10 cellular contexts compared by ENCODE assay signal in genomic region chr2:42099431-42100173, GRCh38. TPM values are rescaled to one million over a fixed set of nuclear protein-coding genes. Genes with fewer than 3 reads are reported as not detected.
DNase-seq lines count a peak whose midpoint lies in the region; ATAC-seq and TF ChIP-seq lines count a peak whose summit lies in the region.
"Had no signal": no experiment of that assay in that cellular context is flagged by ENCODE, and none has a peak within 500 bp of the region (broad histone marks: within the 10 kb centered on the region; RNA-seq: fewer than 3 reads in every experiment).

No MANE protein-coding gene starts in this region.

- peaks cover 5 to 6% of the 10 kb centered on the region in 2 donors for H3K9me3 Mint-ChIP-seq in activated T-cell treated with anti-CD3 and anti-CD28 coated beads, Interleukin-2, amount 50 U/mL, for 72 hours
- peaks cover 13% of the 10 kb centered on the region for H3K9me3 Mint-ChIP-seq in GM23338

- no peaks in the 10 kb centered on the region for H3K9me2 ChIP-seq in GM23338 (ENCODE audit: insufficient read depth)

- peaks cover 54% of the 10 kb centered on the region for H3K4me1 Mint-ChIP-seq in activated T-cell treated with anti-CD3 and anti-CD28 coated beads, Interleukin-2, amount 50 U/mL, for 72 hours (ENCODE audit: low read depth)
- peaks cover 22% of the 10 kb centered on the region for H3K4me1 Mint-ChIP-seq in GM23338

- H3K4me1 ChIP-seq in Peyer's patch, result peaks cover 2 to 36% (median 26%) of the 10 kb centered on the region in 4 donors
- peaks cover 16% of the 10 kb centered on the region for H3K4me1 ChIP-seq in GM23338 (ENCODE audit: insufficient read depth)

- H3K27me3 ChIP-seq in Peyer's patch (no peaks in the 10 kb centered on the region), layer of hippocampus (ENCODE audit: control insufficient read depth, insufficient read depth, low read length) (no peaks in the 10 kb centered on the region), GM23338 (ENCODE audit: insufficient read depth) (peaks cover 15% of the 10 kb centered on the region; the same call in 1 of the 2 replicates)

- no peaks in the 10 kb centered on the region for H3K9me3 ChIP-seq in Peyer's patch

- TF ChIP-seq POLR2A in Peyer's patch (IDR thresholded peaks at IDR 0.05), result no peak

- H3K4me3 ChIP-seq in Peyer's patch, result no peak overlapping the region
- no peak overlapping the region for H3K4me3 ChIP-seq in GM23338

- peaks cover 14% of the 10 kb centered on the region for H3F3A ChIP-seq in GM23338 (replicated peaks; ENCODE audit: low read depth)

- TF ChIP-seq CTCF in Peyer's patch (IDR thresholded peaks at IDR 0.05) (no peak), omental fat pad (IDR thresholded peaks at IDR 0.05) (no peak), GM23338 (conservative IDR thresholded peaks at IDR 0.05; ENCODE audit: low read depth in 2 of 2) (no peak)

- H3K79me2 ChIP-seq in GM23338 (replicated peaks; ENCODE audit: insufficient read depth), result no peaks in the 10 kb centered on the region

- H3K4me3 Mint-ChIP-seq in activated T-cell treated with anti-CD3 and anti-CD28 coated beads, Interleukin-2, amount 50 U/mL, for 72 hours, result peak overlapping the region; percentile 52 to 61
- no peak overlapping the region; the same call in 2 of the 3 replicates for H3K4me3 Mint-ChIP-seq in GM23338

- H3K27me3 Mint-ChIP-seq in activated T-cell treated with anti-CD3 and anti-CD28 coated beads, Interleukin-2, amount 50 U/mL, for 72 hours (ENCODE audit: low read depth), result no peaks in the 10 kb centered on the region
- peaks cover 20% of the 10 kb centered on the region for H3K27me3 Mint-ChIP-seq in GM23338 (ENCODE audit: insufficient read depth, low read depth, poor library complexity)

- H3K27ac Mint-ChIP-seq in activated T-cell treated with anti-CD3 and anti-CD28 coated beads, Interleukin-2, amount 50 U/mL, for 72 hours, result no peak overlapping the region
- H3K27ac Mint-ChIP-seq in GM23338, result no peak overlapping the region

- H3K36me3 Mint-ChIP-seq in activated T-cell treated with anti-CD3 and anti-CD28 coated beads, Interleukin-2, amount 50 U/mL, for 72 hours (ENCODE audit: insufficient read depth in 2 of 2), result peaks cover 6 to 10% of the 10 kb centered on the region in 2 donors
- peaks cover 12% of the 10 kb centered on the region for H3K36me3 Mint-ChIP-seq in GM23338 (ENCODE audit: low read depth)

- H3K4me2 ChIP-seq in GM23338, result no peak overlapping the region

- ATAC-seq in activated T-cell treated with anti-CD3 and anti-CD28 coated beads, Interleukin-2, amount 50 U/mL, for 72 hours (replicated peaks in 1 of 2), result no peak
- ATAC-seq in omental fat pad (ENCODE audit: low FRiP score), result no peak
- ATAC-seq in GM23338, result no peak

- DNase-seq in activated T-cell treated with anti-CD3 and anti-CD28 coated beads, Interleukin-2, amount 50 U/mL, for 72 hours, result no peak
- DNase-seq in activated T-cell treated with anti-CD3 and anti-CD28 coated beads for 4 hours (no peak), Peyer's patch (peak in 1 of 3 donors; percentile 26), omental fat pad (ENCODE audit: low spot score) (no peak), midbrain (lab: John Stamatoyannopoulos, UW) (no peak), GM23338 (ENCODE audit: low spot score) (no peak)
- DNase-seq: activated naive CD4-positive, alpha-beta T cell treated with anti-CD3 and anti-CD28 coated beads for 36 hours; NCI-H524 had no signal

- H4K20me1 ChIP-seq in GM23338 (replicated peaks; ENCODE audit: insufficient read depth), result no peaks in the 10 kb centered on the region

- no peak overlapping the region for H2AFZ ChIP-seq in GM23338

- no peaks in the 10 kb centered on the region for H3K36me3 ChIP-seq in Peyer's patch
- peaks cover 7% of the 10 kb centered on the region; the same call in 1 of the 2 replicates for H3K36me3 ChIP-seq in GM23338 (ENCODE audit: insufficient read depth)

- H3K27ac ChIP-seq in Peyer's patch (peak overlapping the region in 3 of 4 donors; percentile 16 to 92 (median 62)), layer of hippocampus (ENCODE audit: low read depth, low read length) (peak overlapping the region; percentile 65), temporal lobe (ENCODE audit: low read depth, low read length) (peak overlapping the region; percentile 50), GM23338 (ENCODE audit: low read depth) (no peak overlapping the region)

TF ChIP-seq in GM23338, 12 proteins besides CTCF, POLR2A, EP300 and RAD21 (continues in another document):
- TF ChIP-seq EZH2phosphoT487 (IDR thresholded peaks at IDR 0.05; ENCODE audit: unreplicated experiment) (no peak), POLR2AphosphoS5 (IDR thresholded peaks at IDR 0.05; ENCODE audit: low read depth) (no peak), CREB1 (CRISPR knock-in tag; IDR thresholded peaks at IDR 0.05; ENCODE audit: low read depth) (no peak), NANOG (IDR thresholded peaks at IDR 0.05; ENCODE audit: borderline replicate concordance) (no peak), EZH2 (IDR thresholded peaks at IDR 0.05; ENCODE audit: low read depth, unreplicated experiment) (no peak), ZNF114 (CRISPR knock-in tag; IDR thresholded peaks at IDR 0.05) (no peak)
- TF ChIP-seq, protein P1, sequence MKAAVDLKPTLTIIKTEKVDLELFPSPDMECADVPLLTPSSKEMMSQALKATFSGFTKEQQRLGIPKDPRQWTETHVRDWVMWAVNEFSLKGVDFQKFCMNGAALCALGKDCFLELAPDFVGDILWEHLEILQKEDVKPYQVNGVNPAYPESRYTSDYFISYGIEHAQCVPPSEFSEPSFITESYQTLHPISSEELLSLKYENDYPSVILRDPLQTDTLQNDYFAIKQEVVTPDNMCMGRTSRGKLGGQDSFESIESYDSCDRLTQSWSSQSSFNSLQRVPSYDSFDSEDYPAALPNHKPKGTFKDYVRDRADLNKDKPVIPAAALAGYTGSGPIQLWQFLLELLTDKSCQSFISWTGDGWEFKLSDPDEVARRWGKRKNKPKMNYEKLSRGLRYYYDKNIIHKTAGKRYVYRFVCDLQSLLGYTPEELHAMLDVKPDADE (IDR thresholded peaks at IDR 0.05), result no peak
- TF ChIP-seq, protein P2, sequence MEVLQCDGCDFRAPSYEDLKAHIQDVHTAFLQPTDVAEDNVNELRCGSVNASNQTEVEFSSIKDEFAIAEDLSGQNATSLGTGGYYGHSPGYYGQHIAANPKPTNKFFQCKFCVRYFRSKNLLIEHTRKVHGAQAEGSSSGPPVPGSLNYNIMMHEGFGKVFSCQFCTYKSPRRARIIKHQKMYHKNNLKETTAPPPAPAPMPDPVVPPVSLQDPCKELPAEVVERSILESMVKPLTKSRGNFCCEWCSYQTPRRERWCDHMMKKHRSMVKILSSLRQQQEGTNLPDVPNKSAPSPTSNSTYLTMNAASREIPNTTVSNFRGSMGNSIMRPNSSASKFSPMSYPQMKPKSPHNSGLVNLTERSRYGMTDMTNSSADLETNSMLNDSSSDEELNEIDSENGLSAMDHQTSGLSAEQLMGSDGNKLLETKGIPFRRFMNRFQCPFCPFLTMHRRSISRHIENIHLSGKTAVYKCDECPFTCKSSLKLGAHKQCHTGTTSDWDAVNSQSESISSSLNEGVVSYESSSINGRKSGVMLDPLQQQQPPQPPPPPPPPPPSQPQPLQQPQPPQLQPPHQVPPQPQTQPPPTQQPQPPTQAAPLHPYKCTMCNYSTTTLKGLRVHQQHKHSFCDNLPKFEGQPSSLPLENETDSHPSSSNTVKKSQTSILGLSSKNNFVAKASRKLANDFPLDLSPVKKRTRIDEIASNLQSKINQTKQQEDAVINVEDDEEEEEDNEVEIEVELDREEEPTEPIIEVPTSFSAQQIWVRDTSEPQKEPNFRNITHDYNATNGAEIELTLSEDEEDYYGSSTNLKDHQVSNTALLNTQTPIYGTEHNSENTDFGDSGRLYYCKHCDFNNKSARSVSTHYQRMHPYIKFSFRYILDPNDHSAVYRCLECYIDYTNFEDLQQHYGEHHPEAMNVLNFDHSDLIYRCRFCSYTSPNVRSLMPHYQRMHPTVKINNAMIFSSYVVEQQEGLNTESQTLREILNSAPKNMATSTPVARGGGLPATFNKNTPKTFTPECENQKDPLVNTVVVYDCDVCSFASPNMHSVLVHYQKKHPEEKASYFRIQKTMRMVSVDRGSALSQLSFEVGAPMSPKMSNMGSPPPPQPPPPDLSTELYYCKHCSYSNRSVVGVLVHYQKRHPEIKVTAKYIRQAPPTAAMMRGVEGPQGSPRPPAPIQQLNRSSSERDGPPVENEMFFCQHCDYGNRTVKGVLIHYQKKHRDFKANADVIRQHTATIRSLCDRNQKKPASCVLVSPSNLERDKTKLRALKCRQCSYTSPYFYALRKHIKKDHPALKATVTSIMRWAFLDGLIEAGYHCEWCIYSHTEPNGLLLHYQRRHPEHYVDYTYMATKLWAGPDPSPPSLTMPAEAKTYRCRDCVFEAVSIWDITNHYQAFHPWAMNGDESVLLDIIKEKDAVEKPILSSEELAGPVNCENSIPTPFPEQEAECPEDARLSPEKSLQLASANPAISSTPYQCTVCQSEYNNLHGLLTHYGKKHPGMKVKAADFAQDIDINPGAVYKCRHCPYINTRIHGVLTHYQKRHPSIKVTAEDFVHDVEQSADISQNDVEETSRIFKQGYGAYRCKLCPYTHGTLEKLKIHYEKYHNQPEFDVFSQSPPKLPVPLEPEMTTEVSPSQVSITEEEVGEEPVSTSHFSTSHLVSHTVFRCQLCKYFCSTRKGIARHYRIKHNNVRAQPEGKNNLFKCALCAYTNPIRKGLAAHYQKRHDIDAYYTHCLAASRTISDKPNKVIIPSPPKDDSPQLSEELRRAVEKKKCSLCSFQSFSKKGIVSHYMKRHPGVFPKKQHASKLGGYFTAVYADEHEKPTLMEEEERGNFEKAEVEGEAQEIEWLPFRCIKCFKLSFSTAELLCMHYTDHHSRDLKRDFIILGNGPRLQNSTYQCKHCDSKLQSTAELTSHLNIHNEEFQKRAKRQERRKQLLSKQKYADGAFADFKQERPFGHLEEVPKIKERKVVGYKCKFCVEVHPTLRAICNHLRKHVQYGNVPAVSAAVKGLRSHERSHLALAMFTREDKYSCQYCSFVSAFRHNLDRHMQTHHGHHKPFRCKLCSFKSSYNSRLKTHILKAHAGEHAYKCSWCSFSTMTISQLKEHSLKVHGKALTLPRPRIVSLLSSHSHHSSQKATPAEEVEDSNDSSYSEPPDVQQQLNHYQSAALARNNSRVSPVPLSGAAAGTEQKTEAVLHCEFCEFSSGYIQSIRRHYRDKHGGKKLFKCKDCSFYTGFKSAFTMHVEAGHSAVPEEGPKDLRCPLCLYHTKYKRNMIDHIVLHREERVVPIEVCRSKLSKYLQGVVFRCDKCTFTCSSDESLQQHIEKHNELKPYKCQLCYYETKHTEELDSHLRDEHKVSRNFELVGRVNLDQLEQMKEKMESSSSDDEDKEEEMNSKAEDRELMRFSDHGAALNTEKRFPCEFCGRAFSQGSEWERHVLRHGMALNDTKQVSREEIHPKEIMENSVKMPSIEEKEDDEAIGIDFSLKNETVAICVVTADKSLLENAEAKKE (CRISPR knock-in tag; IDR thresholded peaks at IDR 0.05), result no peak

RNA-seq across cellular contexts. Expression of gene PKDCC, which starts 51.8 kb away (rescaled TPM):
- total RNA-seq in activated T-cell treated with anti-CD3 and anti-CD28 coated beads, Interleukin-2, amount 50 U/mL, for 72 hours, result not detected
- 100 to 1,000 TPM; 113 to 210 (median 157) TPM for total RNA-seq in Peyer's patch
- 9.6 TPM for total RNA-seq in temporal lobe
- 100 to 1,000 TPM in 3 of 4 donors, 10 to 100 TPM in 1; 72.6 to 307 (median 149) TPM for total RNA-seq in omental fat pad
- 32.8 and 44.8 TPM in 2 replicates for total RNA-seq in GM23338 (2014; rRNA removed; shearing (Covaris generic))
- polyA plus RNA-seq in GM23338 (2016; fragmentation: Nextera tagmentation; extraction: Ambion mirVana), result 7.0 and 9.3 TPM in 2 replicates
- total RNA-seq: activated naive CD4-positive, alpha-beta T cell treated with anti-CD3 and anti-CD28 coated beads for 36 hours had no signal

Comparison
In these comparisons a context has a peak if more than half of its experiments do, and no peak if none do; other contexts are left out.
1. RNA of gene PKDCC, which starts 51.8 kb away (total RNA-seq): 113 to 210 TPM in Peyer's patch, 72.6 to 307 TPM in omental fat pad, 32.8 to 44.8 TPM in GM23338 and 9.6 TPM in temporal lobe (single experiment); not detected in activated T-cell treated with anti-CD3 and anti-CD28 coated beads, Interleukin-2, amount 50 U/mL, for 72 hours; every median in the first group is over 10 times any median in the second.